Comparison of ENCODE assay signal across 11 cellular contexts in genomic region chr21:37496972-37497371, GRCh38.
DNase-seq lines count a peak whose midpoint lies in the region; ATAC-seq, FAIRE-seq and TF ChIP-seq lines count a peak whose summit lies in the region.
"Had no signal": no experiment of that assay in that cellular context is flagged by ENCODE, and none has a peak within 500 bp of the region (broad histone marks: within the 10 kb centered on the region; RNA-seq: fewer than 3 reads in every experiment).

No MANE protein-coding gene starts in this region.

- DNase-seq in A673 (ENCODE audit: low spot score) = peak; percentile 15
- DNase-seq in GM10248 (ENCODE audit: extremely low spot score) = no peak
- DNase-seq in Peyer's patch = no peak
- no peak for DNase-seq in foreskin keratinocyte
- DNase-seq in anterior cingulate cortex (lab: John Stamatoyannopoulos, UW) = no peak
- DNase-seq in NCI-H187 (lab: John Stamatoyannopoulos, UW) = no peak
- DNase-seq in activated T-cell treated with anti-CD3 and anti-CD28 coated beads, Interleukin-2, amount 50 U/mL, for 48 hours = no peak
- no peak for DNase-seq in small intestine
- DNase-seq: activated T-cell treated with anti-CD3 and anti-CD28 coated beads, Interleukin-2, amount 50 U/mL, for 4 hours; NCI-H2081; T-helper 1 cell had no signal

- 68 to 84% (median 73%) methylated on average over 4 of the region's 4 CpGs for WGBS in small intestine, 3 donors

- H3K36me3 ChIP-seq in A673 (ENCODE audit: insufficient read depth, low read length, poor library complexity, severe bottlenecking) (peaks cover 29% of the 10 kb centered on the region), Peyer's patch (peaks cover 0 to 40% (median 0%) of the 10 kb centered on the region in 3 donors), small intestine (ENCODE audit: control insufficient read depth in 2 of 2, insufficient read depth in 2 of 2, low read length in 2 of 2) (peaks cover 0 to 8% of the 10 kb centered on the region in 2 donors)

- POLR2A ChIA-PET in A673 (lab: Charles Lee; ENCODE audit: low non-redundant PET) (no interaction called here), GM10248 (lab: Yijun Ruan, JAX) (no interaction called here)

- H3K4me1 ChIP-seq in A673 (ENCODE audit: insufficient read depth, low read length, poor library complexity, severe bottlenecking) (no peaks in the 10 kb centered on the region), Peyer's patch (no peaks in the 10 kb centered on the region), foreskin keratinocyte (no peaks in the 10 kb centered on the region), small intestine (ENCODE audit: control insufficient read depth in 2 of 2, insufficient read depth in 1 of 2, low read depth in 1 of 2, low read length in 1 of 2) (no peaks in the 10 kb centered on the region)

- CTCF ChIA-PET in A673 (lab: Charles Lee) (interaction anchor here (0.6 kb wide), 1 partner anchor 495 kb away, joined by 3 read pairs; no protein-coding TSS in a partner anchor), GM10248 (lab: Yijun Ruan, JAX) (interaction anchor here (1.0 to 1.6 kb wide), 5 partner anchors 9 to 264 kb away, joined by 3 to 6 read pairs (median 4); no protein-coding TSS in a partner anchor)

- H3K9me3 ChIP-seq in A673 (ENCODE audit: low read depth, low read length, poor library complexity, severe bottlenecking) (no peaks in the 10 kb centered on the region), Peyer's patch (no peaks in the 10 kb centered on the region), small intestine (ENCODE audit: control insufficient read depth, low read depth) (no peaks in the 10 kb centered on the region)

- TF ChIP-seq CTCF in A673 (conservative IDR thresholded peaks at IDR 0.05; ENCODE audit: low read depth, low read length) (peak; percentile 53; the same call in 1 of the 2 replicates), GM10248 (IDR thresholded peaks at IDR 0.05; ENCODE audit: control extremely low read depth, extremely low read depth, low read depth, missing control alignments) (peak; percentile 4), Peyer's patch (IDR thresholded peaks at IDR 0.05) (peak in 4 of 6 experiments; percentile 29 to 36 (median 32)), foreskin keratinocyte (conservative IDR thresholded peaks at IDR 0.05) (peak; percentile 58)

- H3K27me3 ChIP-seq in A673 (replicated peaks; ENCODE audit: insufficient read depth, low read depth, low read length, poor library complexity) (no peaks in the 10 kb centered on the region), Peyer's patch (no peaks in the 10 kb centered on the region), foreskin keratinocyte (no peaks in the 10 kb centered on the region), small intestine (ENCODE audit: control insufficient read depth in 2 of 2, insufficient read depth in 2 of 2, low read length in 2 of 2) (no peaks in the 10 kb centered on the region)

- ATAC-seq in foreskin keratinocyte = no peak
- ATAC-seq: activated T-cell treated with anti-CD3 and anti-CD28 coated beads, Interleukin-2, amount 50 U/mL, for 4 hours had no signal

- no peak for FAIRE-seq in small intestine (lab: Jason Lieb, UNC)

- no peak for TF ChIP-seq POLR2A in Peyer's patch (IDR thresholded peaks at IDR 0.05)

- H3K4me3 ChIP-seq in A673 (ENCODE audit: low read depth, low read length, poor library complexity, severe bottlenecking) = no peak overlapping the region
- no peak overlapping the region for H3K4me3 ChIP-seq in Peyer's patch
- no peak overlapping the region for H3K4me3 ChIP-seq in small intestine (ENCODE audit: low read depth in 1 of 2, low read length in 2 of 2)

- H3K27ac ChIP-seq in A673 (ENCODE audit: low read depth, low read length, poor library complexity, severe bottlenecking) (no peak overlapping the region), Peyer's patch (no peak overlapping the region), foreskin keratinocyte (no peak overlapping the region), small intestine (ENCODE audit: low read depth in 1 of 2, low read length in 1 of 2) (no peak overlapping the region)

- BruUV-seq in A673 (replicated peaks; lab: Mats Ljungman, UMichigan) = no TSS peak

- intact Hi-C loops in A673 (cut with micrococcal nuclease; ENCODE audit: unreplicated experiment) = no loop called here

Comparison
In these comparisons a context has a peak if more than half of its experiments do, and no peak if none do; other contexts are left out.
1. CTCF ChIP-seq: peak in every context shown above with its lines; median percentile 58 in foreskin keratinocyte; 53 in A673; 32 in Peyer's patch; 4 in GM10248.